Comparison of ENCODE assay signal across 15 cellular contexts in genomic region chr1:232627171-232627570, GRCh38. TPM values are rescaled to one million over a fixed set of nuclear protein-coding genes. Genes with fewer than 3 reads are reported as not detected.
DNase-seq lines count a peak whose midpoint lies in the region; ATAC-seq and TF ChIP-seq lines count a peak whose summit lies in the region.
"Had no signal": no experiment of that assay in that cellular context is flagged by ENCODE, and none has a peak within 500 bp of the region (broad histone marks: within the 10 kb centered on the region; RNA-seq: fewer than 3 reads in every experiment).

No MANE protein-coding gene starts in this region.

- H3K9me2 ChIP-seq in hepatocyte (replicated peaks; ENCODE audit: insufficient read depth) = no peaks in the 10 kb centered on the region

- no peak overlapping the region for H2AFZ ChIP-seq in hepatocyte

- 46% methylated on average over 4 of the region's 4 CpGs for WGBS in hepatocyte (ENCODE audit: low lambda C conversion rate, missing lambda C conversion rate)
- WGBS in suprapubic skin = 62% methylated on average over 4 of the region's 4 CpGs

- DNase-seq in MCF 10A (ENCODE audit: unreplicated experiment) = no peak
- DNase-seq in breast epithelium (ENCODE audit: low spot score in 2 of 2) = no peak
- no peak for DNase-seq in hepatocyte (ENCODE audit: low spot score)
- DNase-seq in suprapubic skin (ENCODE audit: low spot score in 2 of 2) = no peak
- no peak for DNase-seq in natural killer cell
- DNase-seq in Calu3 = no peak
- DNase-seq in hypothalamus (lab: John Stamatoyannopoulos, UW) = no peak
- DNase-seq: activated CD4-positive, alpha-beta T cell treated with anti-CD3 and anti-CD28 coated beads for 1 hour; cerebellar nuclear complex; NCI-H187; T-helper 17 cell had no signal

- CTCF ChIA-PET in MCF 10A (lab: Yijun Ruan, JAX) (interaction anchor here (0.6 to 6.4 kb wide), 139 partner anchors 9 to 1005 kb away, joined by 3 to 154 read pairs (median 5); no protein-coding TSS in a partner anchor), Calu3 (lab: Charles Lee) (interaction anchor here (0.6 to 1.6 kb wide), 12 partner anchors 8 to 870 kb away, joined by 3 to 23 read pairs (median 4); no protein-coding TSS in a partner anchor)

- TF ChIP-seq CTCF in MCF 10A (IDR thresholded peaks at IDR 0.05; ENCODE audit: unreplicated experiment) (no peak), breast epithelium (IDR thresholded peaks at IDR 0.05) (no peak), VCaP (conservative IDR thresholded peaks at IDR 0.05) (no peak), hepatocyte (IDR thresholded peaks at IDR 0.05; ENCODE audit: poor library complexity) (no peak), suprapubic skin (IDR thresholded peaks at IDR 0.05) (no peak), natural killer cell (IDR thresholded peaks at IDR 0.05) (no peak), Calu3 (IDR thresholded peaks at IDR 0.05; ENCODE audit: unreplicated experiment) (no peak)

- no peak for TF ChIP-seq EP300 in suprapubic skin (IDR thresholded peaks at IDR 0.05)

- H3K4me3 Mint-ChIP-seq in MCF 10A (ENCODE audit: unreplicated experiment) = peak overlapping the region; percentile 97
- no peak overlapping the region for H3K4me3 Mint-ChIP-seq in natural killer cell
- H3K4me3 Mint-ChIP-seq in Calu3 (ENCODE audit: low read depth, unreplicated experiment) = no peak overlapping the region
- H3K4me3 Mint-ChIP-seq: T-helper 17 cell had no signal

- H3K4me1 ChIP-seq in breast epithelium = peaks cover 3 to 7% of the 10 kb centered on the region in 2 donors
- peaks cover 14% of the 10 kb centered on the region for H3K4me1 ChIP-seq in hepatocyte (ENCODE audit: insufficient read depth)
- peaks cover 53% of the 10 kb centered on the region for H3K4me1 ChIP-seq in suprapubic skin

- H3K79me2 ChIP-seq in hepatocyte = peaks cover 63% of the 10 kb centered on the region

- H3K27ac ChIP-seq in breast epithelium (no peak overlapping the region), VCaP (peak overlapping the region; percentile 49), hepatocyte (peak overlapping the region; percentile 3), suprapubic skin (no peak overlapping the region)
- H3K27ac ChIP-seq: HL-60 had no signal

- peaks cover 6% of the 10 kb centered on the region for H4K20me1 ChIP-seq in hepatocyte (ENCODE audit: insufficient read depth, poor library complexity, severe bottlenecking)

- H3K9me3 ChIP-seq in breast epithelium = no peaks in the 10 kb centered on the region
- H3K9me3 ChIP-seq in hepatocyte (ENCODE audit: low read depth) = no peaks in the 10 kb centered on the region
- H3K9me3 ChIP-seq in suprapubic skin = no peaks in the 10 kb centered on the region

- H3K27me3 Mint-ChIP-seq in MCF 10A (ENCODE audit: insufficient read depth, unreplicated experiment) (no peaks in the 10 kb centered on the region), natural killer cell (ENCODE audit: low read depth in 2 of 2) (peaks cover 48 to 55% of the 10 kb centered on the region in 2 donors), Calu3 (ENCODE audit: unreplicated experiment) (peaks cover 74% of the 10 kb centered on the region)

- H3K9me3 Mint-ChIP-seq in MCF 10A (ENCODE audit: unreplicated experiment) (no peaks in the 10 kb centered on the region), natural killer cell (no peaks in the 10 kb centered on the region), Calu3 (ENCODE audit: low read depth, unreplicated experiment) (no peaks in the 10 kb centered on the region)
- H3K9me3 Mint-ChIP-seq: activated naive CD4-positive, alpha-beta T cell treated with anti-CD3 and anti-CD28 coated beads, Interleukin-2, amount 50 U/mL, for 72 hours; naive thymus-derived CD8-positive, alpha-beta T cell had no signal

- POLR2A ChIA-PET in MCF 10A (lab: Yijun Ruan, JAX) = interaction anchor here (0.6 to 3.9 kb wide), 41 partner anchors 11 to 902 kb away, joined by 3 to 36 read pairs (median 5); no protein-coding TSS in a partner anchor

- intact Hi-C loops in MCF 10A (cut with micrococcal nuclease) = loop anchor here (1.0 to 10.0 kb wide), 8 partner anchors 98 to 745 kb away; no protein-coding TSS in a partner anchor
- intact Hi-C loops in breast epithelium (cut with DNase I; ENCODE audit: low total_unique reads) = no loop called here
- intact Hi-C loops in natural killer cell (cut with micrococcal nuclease) = no loop called here
- intact Hi-C loops in Calu3 (cut with micrococcal nuclease; ENCODE audit: unreplicated experiment) = loop anchor here (1.0 to 10.0 kb wide), 3 partner anchors 352 to 870 kb away; no protein-coding TSS in a partner anchor

- H3K36me3 Mint-ChIP-seq in MCF 10A (ENCODE audit: insufficient read depth, unreplicated experiment) (peaks cover 6% of the 10 kb centered on the region), natural killer cell (no peaks in the 10 kb centered on the region), Calu3 (ENCODE audit: insufficient read depth, unreplicated experiment) (peaks cover 25% of the 10 kb centered on the region)
- H3K36me3 Mint-ChIP-seq: activated naive CD4-positive, alpha-beta T cell treated with anti-CD3 and anti-CD28 coated beads, Interleukin-2, amount 50 U/mL, for 72 hours; naive thymus-derived CD8-positive, alpha-beta T cell had no signal

- H3K4me1 Mint-ChIP-seq in MCF 10A (ENCODE audit: insufficient read depth, unreplicated experiment) (peaks cover 46% of the 10 kb centered on the region), natural killer cell (peaks cover 16 to 25% of the 10 kb centered on the region in 2 donors), Calu3 (ENCODE audit: low read depth, unreplicated experiment) (peaks cover 8% of the 10 kb centered on the region)

- H3K4me3 ChIP-seq in breast epithelium = peak overlapping the region in 1 of 3 donors; percentile 72
- no peak overlapping the region for H3K4me3 ChIP-seq in hepatocyte
- H3K4me3 ChIP-seq in suprapubic skin = peak overlapping the region; percentile 93

- BruUV-seq in MCF 10A (replicated peaks; lab: Mats Ljungman, UMichigan) (no TSS peak), Calu3 (replicated peaks; lab: Mats Ljungman, UMichigan) (no TSS peak)

- TF ChIP-seq POLR2A in breast epithelium (IDR thresholded peaks at IDR 0.05) (no peak), suprapubic skin (IDR thresholded peaks at IDR 0.05) (no peak)

- no peaks in the 10 kb centered on the region for H3K27me3 ChIP-seq in breast epithelium
- no peaks in the 10 kb centered on the region for H3K27me3 ChIP-seq in hepatocyte
- H3K27me3 ChIP-seq in suprapubic skin = no peaks in the 10 kb centered on the region

- peak overlapping the region; percentile 77 for H3K4me2 ChIP-seq in hepatocyte

- ATAC-seq in natural killer cell = no peak
- ATAC-seq: activated naive CD4-positive, alpha-beta T cell treated with anti-CD3 and anti-CD28 coated beads, Interleukin-2, amount 50 U/mL, for 72 hours had no signal

- H3K36me3 ChIP-seq in breast epithelium (no peaks in the 10 kb centered on the region), hepatocyte (replicated peaks; ENCODE audit: insufficient read depth, low read depth) (no peaks in the 10 kb centered on the region), suprapubic skin (no peaks in the 10 kb centered on the region)

- peak overlapping the region; percentile 3 for H3K27ac Mint-ChIP-seq in MCF 10A (ENCODE audit: low read depth, unreplicated experiment)
- no peak overlapping the region for H3K27ac Mint-ChIP-seq in natural killer cell
- H3K27ac Mint-ChIP-seq in Calu3 (ENCODE audit: unreplicated experiment) = no peak overlapping the region
- H3K27ac Mint-ChIP-seq: activated naive CD4-positive, alpha-beta T cell treated with anti-CD3 and anti-CD28 coated beads, Interleukin-2, amount 50 U/mL, for 72 hours; naive thymus-derived CD8-positive, alpha-beta T cell; T-helper 17 cell had no signal

RNA-seq across cellular contexts. Expression of gene SIPA1L2, which starts 2.8 kb away (rescaled TPM):
- total RNA-seq in MCF 10A (2022) (15.2 and 18.3 TPM in 2 replicates), breast epithelium (10 to 100 TPM; 16.3 to 46.9 (median 35.9) TPM), hepatocyte (35.9 and 50.1 TPM in 2 replicates), suprapubic skin (10 to 100 TPM; 14.8 to 25.1 (median 20.8) TPM), natural killer cell (1 to 10 TPM; 1.5 to 2.3 (median 1.6) TPM), Calu3 (2022) (1.4 and 1.5 TPM in 2 replicates)
- polyA plus RNA-seq in hepatocyte = 21.6 and 27.6 TPM in 2 replicates

Comparison
In these comparisons a context has a peak if more than half of its experiments do, and no peak if none do; other contexts are left out.
1. intact Hi-C loops: an anchor here in MCF 10A (1.0 to 10.0 kb wide) and Calu3 (1.0 to 10.0 kb wide); none called in breast epithelium and natural killer cell.
2. H3K27ac ChIP-seq: peak in VCaP (single experiment) and hepatocyte (single experiment); none in breast epithelium (0 of 2) and suprapubic skin (single experiment).